Comparison of ENCODE assay signal across 8 cellular contexts in the genomic region with DNA sequence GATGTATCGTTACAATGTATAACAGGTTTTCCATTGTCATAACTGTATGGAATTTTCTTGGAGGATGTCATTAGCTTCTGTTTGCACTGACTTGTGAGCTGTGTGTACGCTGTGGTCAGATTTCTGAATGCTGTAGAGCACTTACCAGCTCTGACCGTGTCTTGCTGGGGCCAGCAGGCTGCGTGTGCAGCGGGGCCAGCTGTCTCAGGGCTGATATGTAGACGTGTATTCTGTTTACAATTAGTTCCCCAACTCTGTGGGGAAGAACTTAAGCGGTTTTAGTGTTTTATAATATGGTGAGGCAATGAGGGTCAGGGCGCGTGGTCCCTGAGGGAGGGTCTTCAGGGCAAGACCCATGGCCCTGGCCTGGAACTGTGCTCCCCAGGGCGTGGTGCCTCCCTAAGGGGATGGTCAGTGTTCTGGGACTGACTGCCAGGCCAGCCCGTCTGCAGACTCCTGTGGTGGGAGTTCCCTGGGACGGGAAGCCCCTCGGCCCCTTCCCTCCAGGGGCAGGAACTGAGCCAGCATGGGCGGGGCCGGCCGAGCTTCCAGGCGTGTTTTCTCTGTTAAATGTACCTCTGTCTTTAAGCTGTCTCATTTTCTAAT. TPM values are rescaled to one million over a fixed set of nuclear protein-coding genes. Genes with fewer than 3 reads are reported as not detected.
DNase-seq lines count a peak whose midpoint lies in the region; ATAC-seq and TF ChIP-seq lines count a peak whose summit lies in the region.

No MANE protein-coding gene starts in this region.

- H3K4me2 ChIP-seq in mesenchymal stem cell (ENCODE audit: low read length, poor library complexity, severe bottlenecking) (peak overlapping the region; percentile 41), mesendoderm (ENCODE audit: low read length) (no peak overlapping the region)

- TF ChIP-seq CTCF in type B pancreatic cell (conservative IDR thresholded peaks at IDR 0.05): no peak

- no peak for ATAC-seq in activated naive CD4-positive, alpha-beta T cell treated with anti-CD3 and anti-CD28 coated beads, Interleukin-2, amount 50 U/mL, for 72 hours
- ATAC-seq in GM19397 (IDR thresholded peaks at IDR 0.05; ENCODE audit: unreplicated experiment): no peak

- H2BK120ac ChIP-seq in mesenchymal stem cell (ENCODE audit: low read depth, low read length) (no peak overlapping the region), mesendoderm (ENCODE audit: low read depth, low read length) (no peak overlapping the region)

- H3K27ac Mint-ChIP-seq in activated naive CD4-positive, alpha-beta T cell treated with anti-CD3 and anti-CD28 coated beads, Interleukin-2, amount 50 U/mL, for 72 hours: peak overlapping the region; percentile 55 to 68
- H3K27ac Mint-ChIP-seq in type B pancreatic cell: peak overlapping the region; percentile 86

- no peaks in the 10 kb centered on the region for H3K27me3 Mint-ChIP-seq in type B pancreatic cell

- H4K91ac ChIP-seq in mesenchymal stem cell (ENCODE audit: low read length): no peak overlapping the region

- H2BK15ac ChIP-seq in mesenchymal stem cell (ENCODE audit: low read depth, poor library complexity, severe bottlenecking) (no peak overlapping the region), mesendoderm (replicated peaks; ENCODE audit: low read depth) (no peak overlapping the region)

- no peak overlapping the region for H3K56ac ChIP-seq in mesendoderm (ENCODE audit: low read length)

- peak overlapping the region; percentile 57 for H3K4me3 Mint-ChIP-seq in type B pancreatic cell

- H3K9me3 ChIP-seq in mesenchymal stem cell (ENCODE audit: control insufficient read depth, low read length): no peaks in the 10 kb centered on the region

- H3K9me3 Mint-ChIP-seq in activated naive CD4-positive, alpha-beta T cell treated with anti-CD3 and anti-CD28 coated beads, Interleukin-2, amount 50 U/mL, for 72 hours: no peaks in the 10 kb centered on the region
- no peaks in the 10 kb centered on the region for H3K9me3 Mint-ChIP-seq in type B pancreatic cell

- 23% methylated on average over 16 of the region's 17 CpGs for WGBS in mesenchymal stem cell
- WGBS in mesendoderm (ENCODE audit: extremely low coverage, insufficient coverage, low lambda C conversion rate): no CpG with 5 or more reads among the region's 17 CpGs

- H2BK5ac ChIP-seq in mesenchymal stem cell (ENCODE audit: low read depth, low read length, poor library complexity, severe bottlenecking) (no peak overlapping the region), mesendoderm (ENCODE audit: low read length) (no peak overlapping the region)

- H3K79me1 ChIP-seq in mesenchymal stem cell (replicated peaks; ENCODE audit: low read length, poor library complexity, severe bottlenecking): peaks cover 60% of the 10 kb centered on the region
- no peaks in the 10 kb centered on the region for H3K79me1 ChIP-seq in mesendoderm (ENCODE audit: low read length)

- H2AK5ac ChIP-seq in mesenchymal stem cell (ENCODE audit: low read length, severe bottlenecking) (no peak overlapping the region), mesendoderm (ENCODE audit: low read length) (no peak overlapping the region)

- peak overlapping the region; percentile 53 for H3K9ac ChIP-seq in mesenchymal stem cell (ENCODE audit: low read length)
- no peak overlapping the region for H3K9ac ChIP-seq in mesendoderm (ENCODE audit: low read length)

- H3K18ac ChIP-seq in mesenchymal stem cell (ENCODE audit: low read depth in 1 of 2, low read length in 2 of 2): no peak overlapping the region
- H3K18ac ChIP-seq in mesendoderm (ENCODE audit: low read length): no peak overlapping the region

- H4K8ac ChIP-seq in mesenchymal stem cell (ENCODE audit: low read length): no peak overlapping the region
- no peak overlapping the region for H4K8ac ChIP-seq in mesendoderm (ENCODE audit: low read depth, low read length)

- no peaks in the 10 kb centered on the region for H3K27me3 ChIP-seq in mesenchymal stem cell (ENCODE audit: control insufficient read depth in 1 of 2, insufficient read depth in 1 of 2, low read length in 2 of 2)
- H3K27me3 ChIP-seq in mesendoderm (ENCODE audit: insufficient read depth, low read length, poor library complexity): no peaks in the 10 kb centered on the region

- H3K4me1 ChIP-seq in mesenchymal stem cell (ENCODE audit: control insufficient read depth, insufficient read depth, low read depth, low read length) (peaks cover 51% of the 10 kb centered on the region), mesendoderm (ENCODE audit: control insufficient read depth, low read depth, low read length) (no peaks in the 10 kb centered on the region)

- H3K4me1 Mint-ChIP-seq in type B pancreatic cell (ENCODE audit: unreplicated experiment): peaks cover 22% of the 10 kb centered on the region

- H2BK12ac ChIP-seq in mesenchymal stem cell (ENCODE audit: low read length in 2 of 2): no peak overlapping the region

- no peaks in the 10 kb centered on the region for H3K36me3 Mint-ChIP-seq in activated naive CD4-positive, alpha-beta T cell treated with anti-CD3 and anti-CD28 coated beads, Interleukin-2, amount 50 U/mL, for 72 hours
- peaks cover 5% of the 10 kb centered on the region for H3K36me3 Mint-ChIP-seq in type B pancreatic cell

- peaks cover 75 to 77% of the 10 kb centered on the region in 2 experiments for H3K36me3 ChIP-seq in mesenchymal stem cell (ENCODE audit: control insufficient read depth in 1 of 2, insufficient read depth in 2 of 2, low read depth in 1 of 2, low read length in 2 of 2)
- peaks cover 1% of the 10 kb centered on the region for H3K36me3 ChIP-seq in mesendoderm (ENCODE audit: control insufficient read depth, insufficient read depth, low read length)

- no peak overlapping the region for H3K23ac ChIP-seq in mesenchymal stem cell (ENCODE audit: low read length in 2 of 2)
- H3K23ac ChIP-seq in mesendoderm (ENCODE audit: low read length): no peak overlapping the region

- DNase-seq in activated naive CD4-positive, alpha-beta T cell treated with anti-CD3 and anti-CD28 coated beads, Interleukin-2, amount 50 U/mL, for 72 hours (ENCODE audit: low spot score in 2 of 2): no peak
- DNase-seq in activated naive CD4-positive, alpha-beta T cell treated with anti-CD3 and anti-CD28 coated beads, Interleukin-2, amount 50 U/mL, for 16 hours: no peak
- DNase-seq in mesenchymal stem cell: peak; percentile 89
- no peak for DNase-seq in type B pancreatic cell (ENCODE audit: extremely low spot score, unreplicated experiment)
- DNase-seq in mesendoderm: no peak
- DNase-seq in Kasumi-1 (lab: John Stamatoyannopoulos, UW): no peak

- H3K4ac ChIP-seq in mesenchymal stem cell (ENCODE audit: low read depth in 1 of 2, low read length in 2 of 2) (no peak overlapping the region), mesendoderm (ENCODE audit: low read depth, low read length) (no peak overlapping the region)

- no peaks in the 10 kb centered on the region for H3K79me2 ChIP-seq in mesendoderm (ENCODE audit: control insufficient read depth, insufficient read depth, low read length)

- no peak overlapping the region for H3K14ac ChIP-seq in mesenchymal stem cell (ENCODE audit: low read length in 2 of 2)

- no peak overlapping the region for H2AFZ ChIP-seq in mesenchymal stem cell (ENCODE audit: low read depth, low read length)

- H3K4me3 ChIP-seq in mesenchymal stem cell (ENCODE audit: insufficient read depth in 1 of 2, low read depth in 1 of 2, low read length in 2 of 2) (no peak overlapping the region), mesendoderm (ENCODE audit: low read length) (no peak overlapping the region)

- H4K5ac ChIP-seq in mesendoderm (ENCODE audit: low read length): no peak overlapping the region

- peak overlapping the region; percentile 94 for H3K27ac ChIP-seq in cingulate gyrus (ENCODE audit: low read depth, low read length)
- H3K27ac ChIP-seq in mesenchymal stem cell (ENCODE audit: low read length, poor library complexity, severe bottlenecking): peak overlapping the region; percentile 43
- no peak overlapping the region for H3K27ac ChIP-seq in mesendoderm (ENCODE audit: low read depth, low read length)

RNA-seq across cellular contexts. Expression of a gene that starts 18.7 kb away (rescaled TPM):
- 10 to 100 TPM; 45.8 to 46.4 TPM for total RNA-seq in activated naive CD4-positive, alpha-beta T cell treated with anti-CD3 and anti-CD28 coated beads, Interleukin-2, amount 50 U/mL, for 72 hours
- 4.5 TPM for polyA plus RNA-seq in mesenchymal stem cell (2013, experiment 1 of 2)
- polyA plus RNA-seq in mesenchymal stem cell (2013, experiment 2 of 2): 4.2 TPM
- total RNA-seq in type B pancreatic cell (ENCODE audit: low replicate concordance): 17.3 and 35.2 TPM in 2 replicates
- 23.4 TPM for polyA plus RNA-seq in mesendoderm (2013, experiment 1 of 2)
- polyA plus RNA-seq in mesendoderm (2013, experiment 2 of 2): 23.7 TPM

RNA-seq across cellular contexts. Expression of a gene that starts 19.0 kb away (rescaled TPM):
- total RNA-seq in activated naive CD4-positive, alpha-beta T cell treated with anti-CD3 and anti-CD28 coated beads, Interleukin-2, amount 50 U/mL, for 72 hours: 10 to 100 TPM; 15.3 to 16.4 TPM
- 44.0 TPM for polyA plus RNA-seq in mesenchymal stem cell (2013, experiment 1 of 2)
- polyA plus RNA-seq in mesenchymal stem cell (2013, experiment 2 of 2): 43.8 TPM
- total RNA-seq in type B pancreatic cell (ENCODE audit: low replicate concordance): 41.7 and 59.1 TPM in 2 replicates
- 32.3 TPM for polyA plus RNA-seq in mesendoderm (2013, experiment 1 of 2)
- polyA plus RNA-seq in mesendoderm (2013, experiment 2 of 2): 31.1 TPM
